In the genomic region with DNA sequence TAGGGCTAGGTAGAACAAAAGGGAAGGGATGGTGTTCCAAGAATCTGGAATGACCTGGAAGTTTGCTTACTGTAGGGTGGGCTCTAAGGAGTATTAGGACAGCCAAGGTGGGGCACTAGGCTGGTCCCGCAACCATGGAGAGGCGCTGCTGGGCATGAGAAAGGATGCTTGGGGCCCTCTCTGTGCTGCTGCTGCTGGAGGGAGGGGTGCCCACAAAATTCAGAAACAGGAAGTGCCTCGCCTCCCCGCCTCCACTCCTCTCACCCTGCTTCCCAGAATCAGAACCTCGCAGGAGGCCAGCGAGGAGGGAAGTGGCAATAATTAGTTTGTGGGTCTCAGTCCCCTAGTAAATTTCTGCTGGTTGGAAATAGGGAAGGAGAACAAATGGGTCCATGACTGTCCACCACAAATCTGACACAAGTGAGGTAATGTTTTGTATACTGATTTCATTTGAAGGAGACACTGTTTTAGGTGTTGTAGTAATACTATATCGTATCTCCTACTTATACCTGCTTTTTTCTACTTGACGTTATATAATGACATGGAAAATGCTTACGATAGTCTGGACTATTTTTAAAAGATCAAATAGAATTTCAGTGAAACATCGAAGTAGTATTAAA, we compare ENCODE assay signal across 11 cellular contexts. TPM values are rescaled to one million over a fixed set of nuclear protein-coding genes. Genes with fewer than 3 reads are reported as not detected.
DNase-seq lines count a peak whose midpoint lies in the region; ATAC-seq, FAIRE-seq and TF ChIP-seq lines count a peak whose summit lies in the region.
"Had no signal": no experiment of that assay in that cellular context is flagged by ENCODE, and none has a peak within 500 bp of the region (broad histone marks: within the 10 kb centered on the region; RNA-seq: fewer than 3 reads in every experiment).

No MANE protein-coding gene starts in this region.

- POLR2A ChIA-PET in WTC11 (lab: Charles Lee) = no interaction called here

- no peaks in the 10 kb centered on the region for H3K27me3 Mint-ChIP-seq in WTC11 (ENCODE audit: low read depth)

- peaks cover 3% of the 10 kb centered on the region for H3K9me3 Mint-ChIP-seq in WTC11

- CTCF ChIA-PET in WTC11 (lab: Charles Lee) = no interaction called here

- peak; percentile 57 for ATAC-seq in WTC11
- no peak for ATAC-seq in GM19463 (IDR thresholded peaks at IDR 0.05; ENCODE audit: unreplicated experiment)

- no peak for FAIRE-seq in H54 (lab: Jason Lieb, UNC)
- FAIRE-seq: colon had no signal

- TF ChIP-seq CTCF in WTC11 (IDR thresholded peaks at IDR 0.05) = no peak

- DNase-seq in Kasumi-1 (lab: John Stamatoyannopoulos, UW) (peak; percentile 51 to 57), WTC11 (ENCODE audit: low spot score) (no peak), H4 (ENCODE audit: low spot score) (no peak), activated gamma-delta T cell treated with Interleukin-2 at 50 U/mL for 16 hours (no peak), H54 (ENCODE audit: insufficient read length, low spot score) (no peak)
- DNase-seq in activated naive CD4-positive, alpha-beta T cell treated with Interleukin-2 at 50 U/mL for 16 hours = peak; percentile 32
- DNase-seq in stimulated activated CD4-positive, alpha-beta T cell treated with anti-CD3 and anti-CD28 coated beads, Interleukin-2, amount 100 ng/mL, for 24 hours = peak; percentile 46 to 54
- DNase-seq: NCI-H524 had no signal

- peaks cover 7% of the 10 kb centered on the region for H3K4me1 Mint-ChIP-seq in WTC11

- H3K36me3 Mint-ChIP-seq in WTC11 = peaks cover 2% of the 10 kb centered on the region; the same call in 1 of the 2 replicates

- no peak overlapping the region for H3K27ac Mint-ChIP-seq in WTC11
- H3K27ac Mint-ChIP-seq: B cell had no signal

- no peak overlapping the region for H3K4me3 Mint-ChIP-seq in WTC11
- H3K4me3 Mint-ChIP-seq: B cell had no signal

- no peak for TF ChIP-seq POLR2A in H54 (IDR thresholded peaks at IDR 0.05; ENCODE audit: low read depth, low read length)

TF ChIP-seq in WTC11, 78 proteins besides CTCF, POLR2A, EP300 and RAD21:
- no peak for TF ChIP-seq ZNF121 (CRISPR knock-in tag; IDR thresholded peaks at IDR 0.05)
- TF ChIP-seq, protein P1, sequence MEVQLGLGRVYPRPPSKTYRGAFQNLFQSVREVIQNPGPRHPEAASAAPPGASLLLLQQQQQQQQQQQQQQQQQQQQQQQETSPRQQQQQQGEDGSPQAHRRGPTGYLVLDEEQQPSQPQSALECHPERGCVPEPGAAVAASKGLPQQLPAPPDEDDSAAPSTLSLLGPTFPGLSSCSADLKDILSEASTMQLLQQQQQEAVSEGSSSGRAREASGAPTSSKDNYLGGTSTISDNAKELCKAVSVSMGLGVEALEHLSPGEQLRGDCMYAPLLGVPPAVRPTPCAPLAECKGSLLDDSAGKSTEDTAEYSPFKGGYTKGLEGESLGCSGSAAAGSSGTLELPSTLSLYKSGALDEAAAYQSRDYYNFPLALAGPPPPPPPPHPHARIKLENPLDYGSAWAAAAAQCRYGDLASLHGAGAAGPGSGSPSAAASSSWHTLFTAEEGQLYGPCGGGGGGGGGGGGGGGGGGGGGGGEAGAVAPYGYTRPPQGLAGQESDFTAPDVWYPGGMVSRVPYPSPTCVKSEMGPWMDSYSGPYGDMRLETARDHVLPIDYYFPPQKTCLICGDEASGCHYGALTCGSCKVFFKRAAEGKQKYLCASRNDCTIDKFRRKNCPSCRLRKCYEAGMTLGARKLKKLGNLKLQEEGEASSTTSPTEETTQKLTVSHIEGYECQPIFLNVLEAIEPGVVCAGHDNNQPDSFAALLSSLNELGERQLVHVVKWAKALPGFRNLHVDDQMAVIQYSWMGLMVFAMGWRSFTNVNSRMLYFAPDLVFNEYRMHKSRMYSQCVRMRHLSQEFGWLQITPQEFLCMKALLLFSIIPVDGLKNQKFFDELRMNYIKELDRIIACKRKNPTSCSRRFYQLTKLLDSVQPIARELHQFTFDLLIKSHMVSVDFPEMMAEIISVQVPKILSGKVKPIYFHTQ (CRISPR knock-in tag; IDR thresholded peaks at IDR 0.05) = no peak
- TF ChIP-seq IRF1 (CRISPR knock-in tag; IDR thresholded peaks at IDR 0.05) = no peak
- TF ChIP-seq ERG (CRISPR knock-in tag; IDR thresholded peaks at IDR 0.05) = no peak
- no peak for TF ChIP-seq JAZF1 (CRISPR knock-in tag; IDR thresholded peaks at IDR 0.05)
- TF ChIP-seq GABPB1 (CRISPR knock-in tag; IDR thresholded peaks at IDR 0.05) = no peak
- TF ChIP-seq CBFB (CRISPR knock-in tag; IDR thresholded peaks at IDR 0.05; ENCODE audit: low read depth) = no peak
- no peak for TF ChIP-seq ESRRA (CRISPR knock-in tag; IDR thresholded peaks at IDR 0.05; ENCODE audit: borderline replicate concordance)
- no peak for TF ChIP-seq ZSCAN18 (CRISPR knock-in tag; IDR thresholded peaks at IDR 0.05)
- TF ChIP-seq ELF4 (CRISPR knock-in tag; IDR thresholded peaks at IDR 0.05; ENCODE audit: low read depth) = no peak
- TF ChIP-seq, protein P2, sequence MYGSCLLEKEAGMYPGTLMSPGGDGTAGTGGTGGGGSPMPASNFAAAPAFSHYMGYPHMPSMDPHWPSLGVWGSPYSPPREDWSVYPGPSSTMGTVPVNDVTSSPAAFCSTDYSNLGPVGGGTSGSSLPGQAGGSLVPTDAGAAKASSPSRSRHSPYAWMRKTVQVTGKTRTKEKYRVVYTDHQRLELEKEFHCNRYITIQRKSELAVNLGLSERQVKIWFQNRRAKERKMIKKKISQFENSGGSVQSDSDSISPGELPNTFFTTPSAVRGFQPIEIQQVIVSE (CRISPR knock-in tag; IDR thresholded peaks at IDR 0.05; ENCODE audit: borderline replicate concordance) = no peak
- TF ChIP-seq, protein P3, sequence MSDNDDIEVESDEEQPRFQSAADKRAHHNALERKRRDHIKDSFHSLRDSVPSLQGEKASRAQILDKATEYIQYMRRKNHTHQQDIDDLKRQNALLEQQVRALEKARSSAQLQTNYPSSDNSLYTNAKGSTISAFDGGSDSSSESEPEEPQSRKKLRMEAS (CRISPR knock-in tag; IDR thresholded peaks at IDR 0.05) = no peak
- TF ChIP-seq CREM (CRISPR knock-in tag; IDR thresholded peaks at IDR 0.05) = no peak
- no peak for TF ChIP-seq E2F5 (CRISPR knock-in tag; IDR thresholded peaks at IDR 0.05)
- no peak for TF ChIP-seq TCF7 (CRISPR knock-in tag; IDR thresholded peaks at IDR 0.05; ENCODE audit: low read depth)
- no peak for TF ChIP-seq RELA (CRISPR knock-in tag; IDR thresholded peaks at IDR 0.05; ENCODE audit: borderline replicate concordance)

RNA-seq across cellular contexts. Expression of gene PDCL3, which starts 7.9 kb away (rescaled TPM):
- total RNA-seq in WTC11 (2021) = 22.0 to 22.9 TPM (median 22.1 TPM) in 3 replicates
- total RNA-seq in H4 (2014; rRNA removed; shearing (Covaris generic)) = 23.2 and 25.2 TPM in 2 replicates

Comparison
In these comparisons a context has a peak if more than half of its experiments do, and no peak if none do; other contexts are left out.
1. DNase-seq: peak in Kasumi-1 (2 of 2), activated naive CD4-positive, alpha-beta T cell treated with Interleukin-2 at 50 U/mL for 16 hours (single experiment) and stimulated activated CD4-positive, alpha-beta T cell treated with anti-CD3 and anti-CD28 coated beads, Interleukin-2, amount 100 ng/mL, for 24 hours (2 of 2); none in WTC11 (single experiment), H4 (single experiment), activated gamma-delta T cell treated with Interleukin-2 at 50 U/mL for 16 hours (single experiment) and H54 (single experiment).